ENCODE assay signal across 14 cellular contexts in genomic region chr7:25358831-25359350, GRCh38.
DNase-seq lines count a peak whose midpoint lies in the region; TF ChIP-seq lines count a peak whose summit lies in the region.
"Had no signal": no experiment of that assay in that cellular context is flagged by ENCODE, and none has a peak within 500 bp of the region (broad histone marks: within the 10 kb centered on the region; RNA-seq: fewer than 3 reads in every experiment).

No MANE protein-coding gene starts in this region.

- no peak overlapping the region for H3K9ac ChIP-seq in neuronal stem cell (ENCODE audit: low read depth, low read length, poor library complexity)

- no peak overlapping the region for H4K8ac ChIP-seq in neuronal stem cell (ENCODE audit: low read depth, low read length)

- H3K4me2 ChIP-seq in hepatocyte (peak overlapping the region; percentile 48), neuronal stem cell (ENCODE audit: insufficient read depth, low read length, poor library complexity, severe bottlenecking) (no peak overlapping the region)

- no peak overlapping the region for H3K18ac ChIP-seq in neuronal stem cell (ENCODE audit: low read length)

- in situ Hi-C loops in HAP-1 (cut with MboI; ENCODE audit: low sequenced_read_pairs), result no loop called here

- H3K4me3 ChIP-seq in HAP-1, result no peak overlapping the region; the same call in 1 of the 2 replicates
- no peak overlapping the region for H3K4me3 ChIP-seq in hepatocyte
- no peak overlapping the region for H3K4me3 ChIP-seq in neuronal stem cell (ENCODE audit: low read length in 2 of 2)
- H3K4me3 ChIP-seq in Peyer's patch, result no peak overlapping the region
- H3K4me3 ChIP-seq: heart left ventricle, ovary, sigmoid colon, thoracic aorta had no signal

- peak overlapping the region; percentile 19 for H2AFZ ChIP-seq in hepatocyte
- H2AFZ ChIP-seq in neuronal stem cell (ENCODE audit: low read length), result peak overlapping the region; percentile 47

- DNase-seq in HAP-1 (ENCODE audit: low spot score in 2 of 2) (peak; percentile 16 to 54), NCI-H774 (lab: John Stamatoyannopoulos, UW) (peak; percentile 37), hepatocyte (ENCODE audit: low spot score) (no peak), neuronal stem cell (ENCODE audit: low spot score) (no peak), Peyer's patch (no peak), DMS153 (lab: John Stamatoyannopoulos, UW) (no peak)
- DNase-seq in activated T-cell treated with anti-CD3 and anti-CD28 coated beads, Interleukin-2, amount 50 U/mL, for 1 hour, result no peak
- DNase-seq: activated CD4-positive, alpha-beta T cell treated with anti-CD3 and anti-CD28 coated beads, Interleukin-2, amount 10 ng/mL, durations not matched to agents 24 days and 14 days; GF-D8; heart left ventricle; ovary; sigmoid colon; T-cell had no signal

- no peak overlapping the region for H2BK5ac ChIP-seq in neuronal stem cell (ENCODE audit: low read length)

- no peak for TF ChIP-seq POLR2A in Peyer's patch (IDR thresholded peaks at IDR 0.05)

- no peaks in the 10 kb centered on the region for H3K79me2 ChIP-seq in hepatocyte

- H3K4me1 ChIP-seq in HAP-1, result peaks cover 16% of the 10 kb centered on the region
- H3K4me1 ChIP-seq in hepatocyte (ENCODE audit: insufficient read depth), result peaks cover 5% of the 10 kb centered on the region
- H3K4me1 ChIP-seq in neuronal stem cell (ENCODE audit: control insufficient read depth in 2 of 2, insufficient read depth in 1 of 2, low read depth in 1 of 2, low read length in 2 of 2), result peaks cover 3 to 16% of the 10 kb centered on the region in 2 donors
- peaks cover 0 to 17% (median 0%) of the 10 kb centered on the region in 4 donors for H3K4me1 ChIP-seq in Peyer's patch
- H3K4me1 ChIP-seq: sigmoid colon had no signal

- no peaks in the 10 kb centered on the region for H3K9me2 ChIP-seq in hepatocyte (replicated peaks; ENCODE audit: insufficient read depth)

- H2BK120ac ChIP-seq in neuronal stem cell (ENCODE audit: low read depth, low read length), result no peak overlapping the region

- no peaks in the 10 kb centered on the region for H3K27me3 ChIP-seq in HAP-1 (ENCODE audit: low read depth)
- peaks cover 5% of the 10 kb centered on the region for H3K27me3 ChIP-seq in hepatocyte
- no peaks in the 10 kb centered on the region for H3K27me3 ChIP-seq in neuronal stem cell (ENCODE audit: control insufficient read depth in 3 of 3, insufficient read depth in 3 of 3, low read depth in 1 of 3, low read length in 3 of 3)
- H3K27me3 ChIP-seq in Peyer's patch, result no peaks in the 10 kb centered on the region
- H3K27me3 ChIP-seq: heart left ventricle, ovary, sigmoid colon had no signal

- no peak overlapping the region for H2BK12ac ChIP-seq in neuronal stem cell (ENCODE audit: low read length)

- H3K79me1 ChIP-seq in neuronal stem cell (ENCODE audit: low read depth, low read length), result no peaks in the 10 kb centered on the region

- H3K9me3 ChIP-seq in HAP-1, result no peaks in the 10 kb centered on the region
- H3K9me3 ChIP-seq in hepatocyte (ENCODE audit: low read depth), result no peaks in the 10 kb centered on the region
- H3K9me3 ChIP-seq in neuronal stem cell (replicated peaks in 1 of 2; ENCODE audit: control insufficient read depth in 2 of 2, insufficient read depth in 1 of 2, low read depth in 1 of 2, low read length in 2 of 2), result no peaks in the 10 kb centered on the region
- H3K9me3 ChIP-seq in Peyer's patch, result no peaks in the 10 kb centered on the region
- H3K9me3 ChIP-seq: heart left ventricle, ovary, sigmoid colon, thoracic aorta had no signal

- H2BK15ac ChIP-seq in neuronal stem cell (ENCODE audit: low read length), result no peak overlapping the region

- no peaks in the 10 kb centered on the region for H4K20me1 ChIP-seq in hepatocyte (ENCODE audit: insufficient read depth, poor library complexity, severe bottlenecking)

- WGBS in hepatocyte (ENCODE audit: low lambda C conversion rate, missing lambda C conversion rate), result 56% methylated on average over 7 of the region's 7 CpGs
- no CpG with 5 or more reads among the region's 7 CpGs for WGBS in neuronal stem cell (ENCODE audit: extremely low coverage in 2 of 2, insufficient read length in 2 of 2, insufficient replicate concordance in 1 of 2), 2 donors

- H2AK5ac ChIP-seq in neuronal stem cell (ENCODE audit: low read depth, low read length), result no peak overlapping the region

- H3K23ac ChIP-seq in neuronal stem cell (ENCODE audit: low read depth, low read length, poor library complexity), result no peak overlapping the region

- TF ChIP-seq CTCF in hepatocyte (IDR thresholded peaks at IDR 0.05; ENCODE audit: poor library complexity) (no peak), Peyer's patch (IDR thresholded peaks at IDR 0.05) (no peak)

- H3K36me3 ChIP-seq in HAP-1 (replicated peaks), result no peaks in the 10 kb centered on the region
- H3K36me3 ChIP-seq in hepatocyte (replicated peaks; ENCODE audit: insufficient read depth, low read depth), result no peaks in the 10 kb centered on the region
- no peaks in the 10 kb centered on the region for H3K36me3 ChIP-seq in neuronal stem cell (replicated peaks in 1 of 2; ENCODE audit: control insufficient read depth in 2 of 2, insufficient read depth in 2 of 2, low read length in 2 of 2)
- no peaks in the 10 kb centered on the region for H3K36me3 ChIP-seq in Peyer's patch
- H3K36me3 ChIP-seq: heart left ventricle, ovary, sigmoid colon, thoracic aorta had no signal

- H3K4ac ChIP-seq in neuronal stem cell (ENCODE audit: low read length), result no peak overlapping the region

- H3K27ac ChIP-seq in hepatocyte, result peak overlapping the region; percentile 2
- H3K27ac ChIP-seq in neuronal stem cell (replicated peaks; ENCODE audit: low read length), result no peak overlapping the region
- peak overlapping the region in 1 of 4 donors; percentile 58 for H3K27ac ChIP-seq in Peyer's patch
- H3K27ac ChIP-seq: heart left ventricle, ovary, sigmoid colon, thoracic aorta had no signal

- no peak overlapping the region for H3K14ac ChIP-seq in neuronal stem cell (ENCODE audit: low read length)

- H4K91ac ChIP-seq in neuronal stem cell (ENCODE audit: low read depth, low read length, poor library complexity), result no peak overlapping the region

Comparison
In these comparisons a context has a peak if more than half of its experiments do, and no peak if none do; other contexts are left out.
1. DNase-seq: peak in HAP-1 (2 of 2) and NCI-H774 (single experiment); none in hepatocyte (single experiment), neuronal stem cell (single experiment), activated T-cell treated with anti-CD3 and anti-CD28 coated beads, Interleukin-2, amount 50 U/mL, for 1 hour (single experiment), Peyer's patch (0 of 3) and DMS153 (single experiment).